Comparison of ENCODE assay signal across 12 cellular contexts in genomic region chr12:77122236-77122635, GRCh38. TPM values are rescaled to one million over a fixed set of nuclear protein-coding genes. Genes with fewer than 3 reads are reported as not detected.
DNase-seq lines count a peak whose midpoint lies in the region; ATAC-seq and TF ChIP-seq lines count a peak whose summit lies in the region.
"Had no signal": no experiment of that assay in that cellular context is flagged by ENCODE, and none has a peak within 500 bp of the region (broad histone marks: within the 10 kb centered on the region; RNA-seq: fewer than 3 reads in every experiment).

No MANE protein-coding gene starts in this region.

- H3K9me2 ChIP-seq in GM23338 (ENCODE audit: insufficient read depth): no peaks in the 10 kb centered on the region

- TF ChIP-seq CTCF in GM23338 (conservative IDR thresholded peaks at IDR 0.05; ENCODE audit: low read depth in 2 of 2) (no peak), fibroblast of lung (conservative IDR thresholded peaks at IDR 0.05 in 1 of 2, IDR thresholded peaks at IDR 0.05 in 1 of 2; ENCODE audit: low read depth in 1 of 2, low read length in 2 of 2) (no peak), retinal pigment epithelial cell (conservative IDR thresholded peaks at IDR 0.05; ENCODE audit: low read depth, low read length) (no peak)

- H3K4me1 Mint-ChIP-seq in GM23338: no peaks in the 10 kb centered on the region
- H3K4me1 Mint-ChIP-seq: activated naive CD4-positive, alpha-beta T cell treated with anti-CD3 and anti-CD28 coated beads, Interleukin-2, amount 10 ng/mL, durations not matched to agents 7 days and 5 days had no signal

- no peaks in the 10 kb centered on the region for H3K27me3 Mint-ChIP-seq in GM23338 (ENCODE audit: insufficient read depth, low read depth, poor library complexity)
- H3K27me3 Mint-ChIP-seq: activated naive CD4-positive, alpha-beta T cell treated with anti-CD3 and anti-CD28 coated beads, Interleukin-2, amount 10 ng/mL, durations not matched to agents 7 days and 5 days had no signal

- no peak overlapping the region for H3K27ac ChIP-seq in GM23338 (ENCODE audit: low read depth)
- H3K27ac ChIP-seq in SJSA1: peak overlapping the region; percentile 93
- peak overlapping the region; percentile 49 for H3K27ac ChIP-seq in fibroblast of lung (ENCODE audit: insufficient read depth, low read length)
- H3K27ac ChIP-seq: HL-60, left ventricle myocardium inferior had no signal

- no peaks in the 10 kb centered on the region for H3F3A ChIP-seq in GM23338 (replicated peaks; ENCODE audit: low read depth)

- no peak overlapping the region for H3K27ac Mint-ChIP-seq in GM23338
- H3K27ac Mint-ChIP-seq: activated naive CD4-positive, alpha-beta T cell treated with anti-CD3 and anti-CD28 coated beads, Interleukin-2, amount 10 ng/mL, durations not matched to agents 7 days and 5 days had no signal

- H2AFZ ChIP-seq in GM23338: peak overlapping the region; percentile 8; the same call in 1 of the 2 replicates
- no peak overlapping the region for H2AFZ ChIP-seq in fibroblast of lung (ENCODE audit: low read length)

- H3K4me3 Mint-ChIP-seq in GM23338: no peak overlapping the region
- H3K4me3 Mint-ChIP-seq: activated naive CD4-positive, alpha-beta T cell treated with anti-CD3 and anti-CD28 coated beads, Interleukin-2, amount 10 ng/mL, durations not matched to agents 7 days and 5 days had no signal

- H3K36me3 ChIP-seq in GM23338 (ENCODE audit: insufficient read depth): no peaks in the 10 kb centered on the region
- no peaks in the 10 kb centered on the region for H3K36me3 ChIP-seq in SJSA1
- no peaks in the 10 kb centered on the region for H3K36me3 ChIP-seq in fibroblast of lung (ENCODE audit: control insufficient read depth, insufficient read depth, low read length)
- H3K36me3 ChIP-seq: left ventricle myocardium inferior had no signal

- no peaks in the 10 kb centered on the region for H3K9me3 Mint-ChIP-seq in GM23338
- H3K9me3 Mint-ChIP-seq: activated naive CD4-positive, alpha-beta T cell treated with anti-CD3 and anti-CD28 coated beads, Interleukin-2, amount 10 ng/mL, durations not matched to agents 7 days and 5 days had no signal

- H3K9ac ChIP-seq in fibroblast of lung (ENCODE audit: insufficient read depth, low read length): no peak overlapping the region

- no peak for DNase-seq in GM23338 (ENCODE audit: low spot score)
- peak; percentile 75 to 79 for DNase-seq in SJSA1 (ENCODE audit: low read depth in 1 of 2, low spot score in 2 of 2)
- DNase-seq in fibroblast of lung (ENCODE audit: low read depth in 2 of 2): peak; percentile 95 to 99
- peak; percentile 82 for DNase-seq in retinal pigment epithelial cell (ENCODE audit: low read depth)
- no peak for DNase-seq in activated CD8-positive, alpha-beta memory T cell treated with anti-CD3 and anti-CD28 coated beads for 24 hours
- DNase-seq in NCI-H345 (lab: John Stamatoyannopoulos, UW): no peak
- DNase-seq in DMS53 (lab: John Stamatoyannopoulos, UW): no peak
- DNase-seq: activated naive CD4-positive, alpha-beta T cell treated with anti-CD3 and anti-CD28 coated beads, Interleukin-2, amount 10 ng/mL, durations not matched to agents 7 days and 5 days; left ventricle myocardium inferior; NCI-H1694; RPMI8226 had no signal

- H3K9me3 ChIP-seq in SJSA1 (replicated peaks) (no peaks in the 10 kb centered on the region), fibroblast of lung (ENCODE audit: control insufficient read depth, insufficient read depth, low read depth, low read length) (no peaks in the 10 kb centered on the region)
- H3K9me3 ChIP-seq: left ventricle myocardium inferior had no signal

- H3K4me1 ChIP-seq in GM23338 (ENCODE audit: insufficient read depth) (no peaks in the 10 kb centered on the region), SJSA1 (replicated peaks) (peaks cover 53% of the 10 kb centered on the region), fibroblast of lung (ENCODE audit: control insufficient read depth, extremely low read depth, insufficient read depth, low read length) (peaks cover 20% of the 10 kb centered on the region)
- H3K4me1 ChIP-seq: left ventricle myocardium inferior had no signal

- H3K27me3 ChIP-seq in GM23338 (ENCODE audit: insufficient read depth) (no peaks in the 10 kb centered on the region), SJSA1 (replicated peaks) (no peaks in the 10 kb centered on the region), fibroblast of lung (ENCODE audit: control insufficient read depth, insufficient read depth, low read length) (no peaks in the 10 kb centered on the region)

- H3K36me3 Mint-ChIP-seq in GM23338 (ENCODE audit: low read depth): no peaks in the 10 kb centered on the region
- H3K36me3 Mint-ChIP-seq: activated naive CD4-positive, alpha-beta T cell treated with anti-CD3 and anti-CD28 coated beads, Interleukin-2, amount 10 ng/mL, durations not matched to agents 7 days and 5 days had no signal

- ATAC-seq in GM23338: no peak

- no peak overlapping the region for H3K4me2 ChIP-seq in GM23338
- H3K4me2 ChIP-seq in fibroblast of lung (ENCODE audit: extremely low read depth, insufficient read depth, low read length): no peak overlapping the region

- H3K4me3 ChIP-seq in GM23338 (no peak overlapping the region), SJSA1 (no peak overlapping the region), fibroblast of lung (replicated peaks in 1 of 4; ENCODE audit: control extremely low read depth in 1 of 4, insufficient read depth in 1 of 4, low read depth in 3 of 4, low read length in 4 of 4) (no peak overlapping the region), retinal pigment epithelial cell (ENCODE audit: low read length) (no peak overlapping the region)
- H3K4me3 ChIP-seq: left ventricle myocardium inferior had no signal

- no peaks in the 10 kb centered on the region for H3K79me2 ChIP-seq in GM23338 (replicated peaks; ENCODE audit: insufficient read depth)
- no peaks in the 10 kb centered on the region for H3K79me2 ChIP-seq in fibroblast of lung (ENCODE audit: control insufficient read depth, insufficient read depth, low read length)

- no peaks in the 10 kb centered on the region for H4K20me1 ChIP-seq in GM23338 (replicated peaks; ENCODE audit: insufficient read depth)
- no peaks in the 10 kb centered on the region for H4K20me1 ChIP-seq in fibroblast of lung (ENCODE audit: control insufficient read depth, extremely low read depth, insufficient read depth, low read length)

TF ChIP-seq in GM23338, 12 proteins besides CTCF, POLR2A, EP300 and RAD21 (continues in another document):
- no peak for TF ChIP-seq STAT1 (IDR thresholded peaks at IDR 0.05; ENCODE audit: unreplicated experiment)
- TF ChIP-seq EZH2phosphoT487 (IDR thresholded peaks at IDR 0.05; ENCODE audit: unreplicated experiment): no peak
- TF ChIP-seq, protein P1, sequence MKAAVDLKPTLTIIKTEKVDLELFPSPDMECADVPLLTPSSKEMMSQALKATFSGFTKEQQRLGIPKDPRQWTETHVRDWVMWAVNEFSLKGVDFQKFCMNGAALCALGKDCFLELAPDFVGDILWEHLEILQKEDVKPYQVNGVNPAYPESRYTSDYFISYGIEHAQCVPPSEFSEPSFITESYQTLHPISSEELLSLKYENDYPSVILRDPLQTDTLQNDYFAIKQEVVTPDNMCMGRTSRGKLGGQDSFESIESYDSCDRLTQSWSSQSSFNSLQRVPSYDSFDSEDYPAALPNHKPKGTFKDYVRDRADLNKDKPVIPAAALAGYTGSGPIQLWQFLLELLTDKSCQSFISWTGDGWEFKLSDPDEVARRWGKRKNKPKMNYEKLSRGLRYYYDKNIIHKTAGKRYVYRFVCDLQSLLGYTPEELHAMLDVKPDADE (IDR thresholded peaks at IDR 0.05): no peak
- no peak for TF ChIP-seq EZH2 (IDR thresholded peaks at IDR 0.05; ENCODE audit: low read depth, unreplicated experiment)
- TF ChIP-seq, protein P2, sequence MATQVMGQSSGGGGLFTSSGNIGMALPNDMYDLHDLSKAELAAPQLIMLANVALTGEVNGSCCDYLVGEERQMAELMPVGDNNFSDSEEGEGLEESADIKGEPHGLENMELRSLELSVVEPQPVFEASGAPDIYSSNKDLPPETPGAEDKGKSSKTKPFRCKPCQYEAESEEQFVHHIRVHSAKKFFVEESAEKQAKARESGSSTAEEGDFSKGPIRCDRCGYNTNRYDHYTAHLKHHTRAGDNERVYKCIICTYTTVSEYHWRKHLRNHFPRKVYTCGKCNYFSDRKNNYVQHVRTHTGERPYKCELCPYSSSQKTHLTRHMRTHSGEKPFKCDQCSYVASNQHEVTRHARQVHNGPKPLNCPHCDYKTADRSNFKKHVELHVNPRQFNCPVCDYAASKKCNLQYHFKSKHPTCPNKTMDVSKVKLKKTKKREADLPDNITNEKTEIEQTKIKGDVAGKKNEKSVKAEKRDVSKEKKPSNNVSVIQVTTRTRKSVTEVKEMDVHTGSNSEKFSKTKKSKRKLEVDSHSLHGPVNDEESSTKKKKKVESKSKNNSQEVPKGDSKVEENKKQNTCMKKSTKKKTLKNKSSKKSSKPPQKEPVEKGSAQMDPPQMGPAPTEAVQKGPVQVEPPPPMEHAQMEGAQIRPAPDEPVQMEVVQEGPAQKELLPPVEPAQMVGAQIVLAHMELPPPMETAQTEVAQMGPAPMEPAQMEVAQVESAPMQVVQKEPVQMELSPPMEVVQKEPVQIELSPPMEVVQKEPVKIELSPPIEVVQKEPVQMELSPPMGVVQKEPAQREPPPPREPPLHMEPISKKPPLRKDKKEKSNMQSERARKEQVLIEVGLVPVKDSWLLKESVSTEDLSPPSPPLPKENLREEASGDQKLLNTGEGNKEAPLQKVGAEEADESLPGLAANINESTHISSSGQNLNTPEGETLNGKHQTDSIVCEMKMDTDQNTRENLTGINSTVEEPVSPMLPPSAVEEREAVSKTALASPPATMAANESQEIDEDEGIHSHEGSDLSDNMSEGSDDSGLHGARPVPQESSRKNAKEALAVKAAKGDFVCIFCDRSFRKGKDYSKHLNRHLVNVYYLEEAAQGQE (IDR thresholded peaks at IDR 0.05; ENCODE audit: unreplicated experiment): no peak
- no peak for TF ChIP-seq CREB1 (CRISPR knock-in tag; IDR thresholded peaks at IDR 0.05; ENCODE audit: low read depth)
- TF ChIP-seq ZNF114 (CRISPR knock-in tag; IDR thresholded peaks at IDR 0.05): no peak
- TF ChIP-seq POLR2AphosphoS5 (IDR thresholded peaks at IDR 0.05; ENCODE audit: low read depth): no peak
- no peak for TF ChIP-seq ZNF331 (CRISPR knock-in tag; IDR thresholded peaks at IDR 0.05; ENCODE audit: low read depth)
- no peak for TF ChIP-seq NANOG (IDR thresholded peaks at IDR 0.05; ENCODE audit: borderline replicate concordance)
- TF ChIP-seq JUNB (IDR thresholded peaks at IDR 0.05; ENCODE audit: unreplicated experiment): no peak

RNA-seq across cellular contexts. Expression of gene E2F7, which starts 56.9 kb away (rescaled TPM):
- 22.3 and 31.8 TPM in 2 replicates for total RNA-seq in GM23338 (2014; rRNA removed; shearing (Covaris generic))
- 40.3 and 43.9 TPM in 2 replicates for polyA plus RNA-seq in GM23338 (2016; fragmentation: Nextera tagmentation; extraction: Ambion mirVana)
- 11.6 and 22.1 TPM in 2 replicates for total RNA-seq in SJSA1 (2014; rRNA removed; shearing (Covaris generic))
- 4.6 and 9.7 TPM in 2 replicates for total RNA-seq in fibroblast of lung
- polyA plus RNA-seq in fibroblast of lung: 3.6 and 12.9 TPM in 2 replicates
- 2.3 and 6.9 TPM in 2 replicates for polyA plus RNA-seq in fibroblast of lung (2012)
- polyA minus RNA-seq in fibroblast of lung (ENCODE audit: low replicate concordance): 4.2 and 27.6 TPM in 2 replicates

Comparison
In these comparisons a context has a peak if more than half of its experiments do, and no peak if none do; other contexts are left out.
1. DNase-seq: peak in SJSA1 (2 of 2), fibroblast of lung (2 of 2) and retinal pigment epithelial cell (single experiment); none in GM23338 (single experiment), activated CD8-positive, alpha-beta memory T cell treated with anti-CD3 and anti-CD28 coated beads for 24 hours (single experiment), NCI-H345 (single experiment) and DMS53 (single experiment).